Comparison of ENCODE assay signal across 30 cellular contexts in genomic region chr13:106503272-106503671, GRCh38. TPM values are rescaled to one million over a fixed set of nuclear protein-coding genes. Genes with fewer than 3 reads are reported as not detected.
A peak's percentile ranks its signal among the peaks of the same experiment; 100 is the strongest.
DNase-seq lines count a peak whose midpoint lies in the region; ATAC-seq, FAIRE-seq and TF ChIP-seq lines count a peak whose summit lies in the region.
"Had no signal": no experiment of that assay in that cellular context is flagged by ENCODE, and none has a peak within 500 bp of the region (broad histone marks: within the 10 kb centered on the region; RNA-seq: fewer than 3 reads in every experiment).

No MANE protein-coding gene starts in this region.

- WGBS in smooth muscle cell (ENCODE audit: low lambda C conversion rate): 93% methylated on average over 5 of the region's 5 CpGs
- WGBS in pancreas, 2 donors: 73 to 76% methylated on average over 5 of the region's 5 CpGs

- H3K4me2 ChIP-seq in smooth muscle cell: no peak overlapping the region

- H3K27me3 Mint-ChIP-seq in chondrocyte (ENCODE audit: low read depth) (no peaks in the 10 kb centered on the region), mesothelial cell of epicardium (ENCODE audit: low read depth) (no peaks in the 10 kb centered on the region)

- peak; percentile 33 for DNase-seq in LoVo (ENCODE audit: low spot score)
- DNase-seq in chondrocyte (ENCODE audit: low spot score): no peak
- no peak for DNase-seq in mesothelial cell of epicardium (ENCODE audit: low spot score in 2 of 2, unreplicated experiment in 2 of 2)
- no peak for DNase-seq in smooth muscle cell (lab: John Stamatoyannopoulos, UW; ENCODE audit: unreplicated experiment)
- no peak for DNase-seq in pancreas
- DNase-seq in mucosa of gallbladder (ENCODE audit: low spot score): no peak
- DNase-seq in iPS-NIHi7 (ENCODE audit: extremely low spot score): no peak
- DNase-seq in NCI-H2171 (lab: John Stamatoyannopoulos, UW): no peak
- DNase-seq: activated B cell treated with CpG ODN at 0.5 μM for 24 hours; activated CD8-positive, alpha-beta memory T cell treated with anti-CD3 and anti-CD28 coated beads, Interleukin-2, amount 10 ng/mL, durations not matched to agents 7 days and 5 days; activated naive CD4-positive, alpha-beta T cell; activated naive CD8-positive, alpha-beta T cell treated with anti-CD3 and anti-CD28 coated beads, Interleukin-2, amount 50 U/mL, for 24 hours; activated T-cell treated with anti-CD3 and anti-CD28 coated beads, Interleukin-2, amount 50 U/mL, for 48 hours; body of pancreas; cerebellar nuclear complex; COR-L47; H7; Kasumi-1; midbrain; NCI-H146; NCI-H2107; NCI-H446 treated with DMSO at 0.1 percent for 48 hours; NCI-H82; ovary; SJCRH30; stimulated activated naive B cell treated with anti-CD40 and anti-IgM and Interleukin-4, amounts not matched to agents 10 μg/mL and 1 μg/mL and 100 μg/mL, for 72 hours; substantia nigra had no signal

- H3K36me3 ChIP-seq in smooth muscle cell (ENCODE audit: low read depth): no peaks in the 10 kb centered on the region
- no peaks in the 10 kb centered on the region for H3K36me3 ChIP-seq in pancreas
- H3K36me3 ChIP-seq: ovary, SJCRH30 had no signal

- intact Hi-C loops in pancreas (cut with DNase I): no loop called here

- H3F3A ChIP-seq in smooth muscle cell (ENCODE audit: low read depth): peaks cover 5% of the 10 kb centered on the region

- H3K27me3 ChIP-seq in smooth muscle cell (ENCODE audit: low read depth): no peaks in the 10 kb centered on the region
- H3K27me3 ChIP-seq in pancreas: no peaks in the 10 kb centered on the region
- H3K27me3 ChIP-seq: body of pancreas, ovary, SJCRH30 had no signal

- no peak for ATAC-seq in pancreas
- ATAC-seq: activated CD8-positive, alpha-beta memory T cell treated with anti-CD3 and anti-CD28 coated beads, Interleukin-2, amount 10 ng/mL, durations not matched to agents 7 days and 5 days; activated naive CD8-positive, alpha-beta T cell treated with anti-CD3 and anti-CD28 coated beads, Interleukin-2, amount 50 U/mL, for 24 hours; body of pancreas; GM12878; stimulated activated naive B cell treated with anti-CD40 and anti-IgM and Interleukin-4, amounts not matched to agents 10 μg/mL and 1 μg/mL and 100 μg/mL, for 72 hours had no signal

- H3K9me3 Mint-ChIP-seq in chondrocyte (ENCODE audit: low read depth): no peaks in the 10 kb centered on the region
- no peaks in the 10 kb centered on the region for H3K9me3 Mint-ChIP-seq in mesothelial cell of epicardium
- H3K9me3 Mint-ChIP-seq: activated B cell treated with CpG ODN at 0.5 μM for 24 hours; activated naive CD8-positive, alpha-beta T cell treated with anti-CD3 and anti-CD28 coated beads, Interleukin-2, amount 50 U/mL, for 24 hours; stimulated activated naive B cell treated with anti-CD40 and anti-IgM and Interleukin-4, amounts not matched to agents 10 μg/mL and 1 μg/mL and 100 μg/mL, for 72 hours had no signal

- H3K79me2 ChIP-seq in smooth muscle cell (ENCODE audit: low read depth): peaks cover 68% of the 10 kb centered on the region

- H3K4me3 Mint-ChIP-seq in chondrocyte (ENCODE audit: unreplicated experiment): no peak overlapping the region
- no peak overlapping the region for H3K4me3 Mint-ChIP-seq in mesothelial cell of epicardium
- H3K4me3 Mint-ChIP-seq: activated B cell treated with CpG ODN at 0.5 μM for 24 hours; activated CD8-positive, alpha-beta memory T cell treated with anti-CD3 and anti-CD28 coated beads, Interleukin-2, amount 10 ng/mL, durations not matched to agents 7 days and 5 days; activated naive CD8-positive, alpha-beta T cell treated with anti-CD3 and anti-CD28 coated beads, Interleukin-2, amount 50 U/mL, for 24 hours; stimulated activated naive B cell treated with anti-CD40 and anti-IgM and Interleukin-4, amounts not matched to agents 10 μg/mL and 1 μg/mL and 100 μg/mL, for 72 hours had no signal

- TF ChIP-seq CTCF in chondrocyte (IDR thresholded peaks at IDR 0.05) (no peak), mesothelial cell of epicardium (IDR thresholded peaks at IDR 0.05; ENCODE audit: unreplicated experiment) (no peak), smooth muscle cell (IDR thresholded peaks at IDR 0.05; ENCODE audit: borderline replicate concordance, insufficient read depth, poor library complexity, severe bottlenecking) (no peak), pancreas (IDR thresholded peaks at IDR 0.05) (no peak)

- H3K4me1 Mint-ChIP-seq in chondrocyte (ENCODE audit: low read depth) (peaks cover 53% of the 10 kb centered on the region), mesothelial cell of epicardium (peaks cover 76% of the 10 kb centered on the region)

- H3K4me1 ChIP-seq in smooth muscle cell (ENCODE audit: low read depth) (peaks cover 12% of the 10 kb centered on the region), pancreas (no peaks in the 10 kb centered on the region)
- H3K4me1 ChIP-seq: body of pancreas had no signal

- FAIRE-seq in pancreas (lab: Jason Lieb, UNC): no peak
- FAIRE-seq: GM12878 had no signal

- H4K20me1 ChIP-seq in smooth muscle cell (ENCODE audit: low read depth): peaks cover 4% of the 10 kb centered on the region

- H2AFZ ChIP-seq in smooth muscle cell (ENCODE audit: low read depth): no peak overlapping the region

- H3K4me3 ChIP-seq in smooth muscle cell: no peak overlapping the region
- H3K4me3 ChIP-seq in pancreas: no peak overlapping the region
- H3K4me3 ChIP-seq: body of pancreas, GM12878, ovary, SJCRH30, skin epidermis had no signal

- H3K27ac ChIP-seq in smooth muscle cell (ENCODE audit: low read depth) (peak overlapping the region; percentile 6), pancreas (no peak overlapping the region)
- H3K27ac ChIP-seq: body of pancreas, C4-2B, ovary, SJCRH30, skin epidermis had no signal

- H3K27ac Mint-ChIP-seq in chondrocyte (ENCODE audit: unreplicated experiment) (peak overlapping the region; percentile 80), mesothelial cell of epicardium (peak overlapping the region; percentile 86)
- H3K27ac Mint-ChIP-seq: activated B cell treated with CpG ODN at 0.5 μM for 24 hours; activated CD8-positive, alpha-beta memory T cell treated with anti-CD3 and anti-CD28 coated beads, Interleukin-2, amount 10 ng/mL, durations not matched to agents 7 days and 5 days; stimulated activated naive B cell treated with anti-CD40 and anti-IgM and Interleukin-4, amounts not matched to agents 10 μg/mL and 1 μg/mL and 100 μg/mL, for 72 hours had no signal

- peaks cover 1% of the 10 kb centered on the region for H3K36me3 Mint-ChIP-seq in chondrocyte (ENCODE audit: low read depth)
- H3K36me3 Mint-ChIP-seq in mesothelial cell of epicardium: peaks cover 27% of the 10 kb centered on the region
- H3K36me3 Mint-ChIP-seq: activated CD8-positive, alpha-beta memory T cell treated with anti-CD3 and anti-CD28 coated beads, Interleukin-2, amount 10 ng/mL, durations not matched to agents 7 days and 5 days; stimulated activated naive B cell treated with anti-CD40 and anti-IgM and Interleukin-4, amounts not matched to agents 10 μg/mL and 1 μg/mL and 100 μg/mL, for 72 hours had no signal

- no peaks in the 10 kb centered on the region for H3K9me3 ChIP-seq in smooth muscle cell (replicated peaks; ENCODE audit: low read depth)
- no peaks in the 10 kb centered on the region for H3K9me3 ChIP-seq in pancreas
- H3K9me3 ChIP-seq: body of pancreas, ovary, SJCRH30 had no signal

- H3K9ac ChIP-seq in smooth muscle cell (ENCODE audit: low read depth): no peak overlapping the region

RNA-seq across cellular contexts. Expression of gene EFNB2, which starts 32.2 kb away (rescaled TPM):
- total RNA-seq in chondrocyte (36.6 to 54.2 TPM (median 37.1 TPM) in 3 replicates), mesothelial cell of epicardium (197 to 211 TPM (median 202 TPM) in 3 replicates), smooth muscle cell (35.0 and 42.0 TPM in 2 replicates), pancreas (1 to 10 TPM; 2.4 to 8.0 (median 2.9) TPM), mucosa of gallbladder (12.9 TPM)
- polyA plus RNA-seq in smooth muscle cell (15.5 and 38.8 TPM in 2 replicates), pancreas (1 to 10 TPM; 3.0 to 4.4 TPM)
